Comparison of ENCODE assay signal across 1 cellular context in genomic region chr20:10219452-10219791, GRCh38.
TF ChIP-seq lines count a peak whose summit lies in the region.

No MANE protein-coding gene starts in this region.

TF ChIP-seq in WTC11, 78 proteins besides CTCF, POLR2A, EP300 and RAD21 (continued from another document):
- TF ChIP-seq ZNF263 (CRISPR knock-in tag; IDR thresholded peaks at IDR 0.05; ENCODE audit: low read depth) (peak; percentile 81), ATF6 (CRISPR knock-in tag; IDR thresholded peaks at IDR 0.05) (peak; percentile 97), GTF2I (CRISPR knock-in tag; conservative IDR thresholded peaks at IDR 0.05) (no peak), USF1 (CRISPR knock-in tag; IDR thresholded peaks at IDR 0.05) (peak; percentile 94), FOXK1 (CRISPR knock-in tag; IDR thresholded peaks at IDR 0.05) (peak; percentile 99), ZNF671 (CRISPR knock-in tag; IDR thresholded peaks at IDR 0.05) (no peak; the same call in 1 of the 2 replicates), TEAD1 (CRISPR knock-in tag; IDR thresholded peaks at IDR 0.05) (peak; percentile 100), ZNF423 (CRISPR knock-in tag; IDR thresholded peaks at IDR 0.05) (peak; percentile 51), PREB (CRISPR knock-in tag; IDR thresholded peaks at IDR 0.05; ENCODE audit: borderline replicate concordance) (peak; percentile 99), ZNF281 (CRISPR knock-in tag; IDR thresholded peaks at IDR 0.05) (peak; percentile 99), ZNF232 (CRISPR knock-in tag; IDR thresholded peaks at IDR 0.05) (peak; percentile 100), E2F1 (CRISPR knock-in tag; IDR thresholded peaks at IDR 0.05) (peak; percentile 99), SMAD4 (CRISPR knock-in tag; IDR thresholded peaks at IDR 0.05) (peak; percentile 99), NR2C2 (CRISPR knock-in tag; IDR thresholded peaks at IDR 0.05) (peak; percentile 88), TP53 (CRISPR knock-in tag; IDR thresholded peaks at IDR 0.05) (peak; percentile 100), EMX1 (CRISPR knock-in tag; IDR thresholded peaks at IDR 0.05) (no peak), IRF2 (CRISPR knock-in tag; IDR thresholded peaks at IDR 0.05; ENCODE audit: borderline replicate concordance, low read depth) (peak; percentile 97), GRHL2 (CRISPR knock-in tag; IDR thresholded peaks at IDR 0.05; ENCODE audit: insufficient replicate concordance, severe bottlenecking) (no peak)
- TF ChIP-seq, protein P1, sequence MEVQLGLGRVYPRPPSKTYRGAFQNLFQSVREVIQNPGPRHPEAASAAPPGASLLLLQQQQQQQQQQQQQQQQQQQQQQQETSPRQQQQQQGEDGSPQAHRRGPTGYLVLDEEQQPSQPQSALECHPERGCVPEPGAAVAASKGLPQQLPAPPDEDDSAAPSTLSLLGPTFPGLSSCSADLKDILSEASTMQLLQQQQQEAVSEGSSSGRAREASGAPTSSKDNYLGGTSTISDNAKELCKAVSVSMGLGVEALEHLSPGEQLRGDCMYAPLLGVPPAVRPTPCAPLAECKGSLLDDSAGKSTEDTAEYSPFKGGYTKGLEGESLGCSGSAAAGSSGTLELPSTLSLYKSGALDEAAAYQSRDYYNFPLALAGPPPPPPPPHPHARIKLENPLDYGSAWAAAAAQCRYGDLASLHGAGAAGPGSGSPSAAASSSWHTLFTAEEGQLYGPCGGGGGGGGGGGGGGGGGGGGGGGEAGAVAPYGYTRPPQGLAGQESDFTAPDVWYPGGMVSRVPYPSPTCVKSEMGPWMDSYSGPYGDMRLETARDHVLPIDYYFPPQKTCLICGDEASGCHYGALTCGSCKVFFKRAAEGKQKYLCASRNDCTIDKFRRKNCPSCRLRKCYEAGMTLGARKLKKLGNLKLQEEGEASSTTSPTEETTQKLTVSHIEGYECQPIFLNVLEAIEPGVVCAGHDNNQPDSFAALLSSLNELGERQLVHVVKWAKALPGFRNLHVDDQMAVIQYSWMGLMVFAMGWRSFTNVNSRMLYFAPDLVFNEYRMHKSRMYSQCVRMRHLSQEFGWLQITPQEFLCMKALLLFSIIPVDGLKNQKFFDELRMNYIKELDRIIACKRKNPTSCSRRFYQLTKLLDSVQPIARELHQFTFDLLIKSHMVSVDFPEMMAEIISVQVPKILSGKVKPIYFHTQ (CRISPR knock-in tag; IDR thresholded peaks at IDR 0.05) = no peak
- TF ChIP-seq, protein P2, sequence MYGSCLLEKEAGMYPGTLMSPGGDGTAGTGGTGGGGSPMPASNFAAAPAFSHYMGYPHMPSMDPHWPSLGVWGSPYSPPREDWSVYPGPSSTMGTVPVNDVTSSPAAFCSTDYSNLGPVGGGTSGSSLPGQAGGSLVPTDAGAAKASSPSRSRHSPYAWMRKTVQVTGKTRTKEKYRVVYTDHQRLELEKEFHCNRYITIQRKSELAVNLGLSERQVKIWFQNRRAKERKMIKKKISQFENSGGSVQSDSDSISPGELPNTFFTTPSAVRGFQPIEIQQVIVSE (CRISPR knock-in tag; IDR thresholded peaks at IDR 0.05; ENCODE audit: borderline replicate concordance) = no peak
- TF ChIP-seq, protein P3, sequence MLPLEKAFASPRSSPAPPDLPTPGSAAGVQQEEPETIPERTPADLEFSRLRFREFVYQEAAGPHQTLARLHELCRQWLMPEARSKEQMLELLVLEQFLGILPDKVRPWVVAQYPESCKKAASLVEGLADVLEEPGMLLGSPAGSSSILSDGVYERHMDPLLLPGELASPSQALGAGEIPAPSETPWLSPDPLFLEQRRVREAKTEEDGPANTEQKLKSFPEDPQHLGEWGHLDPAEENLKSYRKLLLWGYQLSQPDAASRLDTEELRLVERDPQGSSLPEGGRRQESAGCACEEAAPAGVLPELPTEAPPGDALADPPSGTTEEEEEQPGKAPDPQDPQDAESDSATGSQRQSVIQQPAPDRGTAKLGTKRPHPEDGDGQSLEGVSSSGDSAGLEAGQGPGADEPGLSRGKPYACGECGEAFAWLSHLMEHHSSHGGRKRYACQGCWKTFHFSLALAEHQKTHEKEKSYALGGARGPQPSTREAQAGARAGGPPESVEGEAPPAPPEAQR (CRISPR knock-in tag; IDR thresholded peaks at IDR 0.05) = peak; percentile 93
- TF ChIP-seq, protein P4, sequence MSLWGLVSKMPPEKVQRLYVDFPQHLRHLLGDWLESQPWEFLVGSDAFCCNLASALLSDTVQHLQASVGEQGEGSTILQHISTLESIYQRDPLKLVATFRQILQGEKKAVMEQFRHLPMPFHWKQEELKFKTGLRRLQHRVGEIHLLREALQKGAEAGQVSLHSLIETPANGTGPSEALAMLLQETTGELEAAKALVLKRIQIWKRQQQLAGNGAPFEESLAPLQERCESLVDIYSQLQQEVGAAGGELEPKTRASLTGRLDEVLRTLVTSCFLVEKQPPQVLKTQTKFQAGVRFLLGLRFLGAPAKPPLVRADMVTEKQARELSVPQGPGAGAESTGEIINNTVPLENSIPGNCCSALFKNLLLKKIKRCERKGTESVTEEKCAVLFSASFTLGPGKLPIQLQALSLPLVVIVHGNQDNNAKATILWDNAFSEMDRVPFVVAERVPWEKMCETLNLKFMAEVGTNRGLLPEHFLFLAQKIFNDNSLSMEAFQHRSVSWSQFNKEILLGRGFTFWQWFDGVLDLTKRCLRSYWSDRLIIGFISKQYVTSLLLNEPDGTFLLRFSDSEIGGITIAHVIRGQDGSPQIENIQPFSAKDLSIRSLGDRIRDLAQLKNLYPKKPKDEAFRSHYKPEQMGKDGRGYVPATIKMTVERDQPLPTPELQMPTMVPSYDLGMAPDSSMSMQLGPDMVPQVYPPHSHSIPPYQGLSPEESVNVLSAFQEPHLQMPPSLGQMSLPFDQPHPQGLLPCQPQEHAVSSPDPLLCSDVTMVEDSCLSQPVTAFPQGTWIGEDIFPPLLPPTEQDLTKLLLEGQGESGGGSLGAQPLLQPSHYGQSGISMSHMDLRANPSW (CRISPR knock-in tag; conservative IDR thresholded peaks at IDR 0.05; ENCODE audit: low read depth) = peak; percentile 98
- TF ChIP-seq, protein P5, sequence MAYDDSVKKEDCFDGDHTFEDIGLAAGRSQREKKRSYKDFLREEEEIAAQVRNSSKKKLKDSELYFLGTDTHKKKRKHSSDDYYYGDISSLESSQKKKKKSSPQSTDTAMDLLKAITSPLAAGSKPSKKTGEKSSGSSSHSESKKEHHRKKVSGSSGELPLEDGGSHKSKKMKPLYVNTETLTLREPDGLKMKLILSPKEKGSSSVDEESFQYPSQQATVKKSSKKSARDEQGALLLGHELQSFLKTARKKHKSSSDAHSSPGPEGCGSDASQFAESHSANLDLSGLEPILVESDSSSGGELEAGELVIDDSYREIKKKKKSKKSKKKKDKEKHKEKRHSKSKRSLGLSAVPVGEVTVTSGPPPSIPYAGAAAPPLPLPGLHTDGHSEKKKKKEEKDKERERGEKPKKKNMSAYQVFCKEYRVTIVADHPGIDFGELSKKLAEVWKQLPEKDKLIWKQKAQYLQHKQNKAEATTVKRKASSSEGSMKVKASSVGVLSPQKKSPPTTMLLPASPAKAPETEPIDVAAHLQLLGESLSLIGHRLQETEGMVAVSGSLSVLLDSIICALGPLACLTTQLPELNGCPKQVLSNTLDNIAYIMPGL (CRISPR knock-in tag; IDR thresholded peaks at IDR 0.05) = peak; percentile 84
